In the genomic region with DNA sequence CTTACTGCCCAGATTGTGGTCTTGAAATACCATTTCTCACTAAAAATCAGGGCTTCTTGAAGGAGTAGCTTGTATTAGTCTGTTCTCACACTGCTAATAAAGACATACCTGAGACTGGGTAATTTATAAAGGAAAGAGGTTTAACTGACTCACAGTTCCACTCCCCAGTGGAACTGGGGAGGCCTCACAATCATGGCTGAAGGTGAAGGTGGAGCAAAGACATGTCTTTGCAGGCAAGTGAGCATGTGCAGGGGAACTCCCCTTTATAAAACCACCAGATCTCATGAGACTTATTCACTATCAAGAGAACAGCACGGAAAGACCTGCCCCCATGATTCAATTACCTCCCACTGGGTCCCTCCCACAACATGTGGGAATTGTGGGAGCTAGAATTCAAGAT, we compare ENCODE assay signal across 7 cellular contexts. TPM values are rescaled to one million over a fixed set of nuclear protein-coding genes. Genes with fewer than 3 reads are reported as not detected.
DNase-seq lines count a peak whose midpoint lies in the region; ATAC-seq, FAIRE-seq and TF ChIP-seq lines count a peak whose summit lies in the region.
"Not testable (repeated sequence)": the region's sequence is repeated elsewhere in the genome, so short reads cannot be mapped to it uniquely, and the experiment has no call there.

No MANE protein-coding gene starts in this region.

- peaks cover 59% of the 10 kb centered on the region for H3K4me1 Mint-ChIP-seq in activated T-cell treated with anti-CD3 and anti-CD28 coated beads, Interleukin-2, amount 50 U/mL, for 24 hours (ENCODE audit: low read depth)
- H3K4me1 Mint-ChIP-seq in activated naive CD4-positive, alpha-beta T cell treated with anti-CD3 and anti-CD28 coated beads for 36 hours (ENCODE audit: low read depth): peaks cover 54% of the 10 kb centered on the region
- not testable (repeated sequence) for H3K4me1 Mint-ChIP-seq in progenitor cell of endocrine pancreas (ENCODE audit: low read depth)

- peak; percentile 79 for ATAC-seq in esophagus mucosa
- peak; percentile 36 for ATAC-seq in stimulated activated naive CD8-positive, alpha-beta T cell treated with anti-CD3 and anti-CD28 coated beads, Interleukin-15, Interleukin-2, amounts not matched to agents 100 U/mL and 50 U/mL, for 24 hours

- not testable (repeated sequence) for H3K27me3 ChIP-seq in bronchial epithelial cell (ENCODE audit: control insufficient read depth, insufficient read depth, low read length)

- peaks cover 25% of the 10 kb centered on the region for H3K9me3 Mint-ChIP-seq in activated T-cell treated with anti-CD3 and anti-CD28 coated beads, Interleukin-2, amount 50 U/mL, for 24 hours
- H3K9me3 Mint-ChIP-seq in activated naive CD4-positive, alpha-beta T cell treated with anti-CD3 and anti-CD28 coated beads for 36 hours: peaks cover 21% of the 10 kb centered on the region
- peaks cover 39% of the 10 kb centered on the region for H3K9me3 Mint-ChIP-seq in progenitor cell of endocrine pancreas (ENCODE audit: low read depth)

- H3K36me3 ChIP-seq in bronchial epithelial cell (ENCODE audit: control insufficient read depth, insufficient read depth, low read length): not testable (repeated sequence)

- not testable (repeated sequence) for FAIRE-seq in bronchial epithelial cell (lab: Jason Lieb, UNC)

- peak; percentile 22 for DNase-seq in activated CD4-positive, alpha-beta T cell treated with anti-CD3 and anti-CD28 coated beads for 48 hours
- not testable (repeated sequence) for DNase-seq in activated T-cell treated with anti-CD3 and anti-CD28 coated beads, Interleukin-2, amount 50 U/mL, for 24 hours; progenitor cell of endocrine pancreas (ENCODE audit: low spot score, unreplicated experiment); stimulated activated naive CD8-positive, alpha-beta T cell treated with anti-CD3 and anti-CD28 coated beads, Interleukin-15, Interleukin-2, amounts not matched to agents 100 U/mL and 50 U/mL, for 24 hours
- DNase-seq in activated naive CD4-positive, alpha-beta T cell treated with anti-CD3 and anti-CD28 coated beads for 36 hours: peak; percentile 45
- peak; percentile 75 for DNase-seq in bronchial epithelial cell (ENCODE audit: low read depth)

- CTCF ChIA-PET in activated naive CD4-positive, alpha-beta T cell treated with anti-CD3 and anti-CD28 coated beads for 36 hours (lab: Charles Lee): interaction anchor here (0.5 to 1.3 kb wide), 3 partner anchors 15 to 91 kb away, joined by 3 to 5 read pairs (median 4); no protein-coding TSS in a partner anchor

- TF ChIP-seq CTCF in bronchial epithelial cell (IDR thresholded peaks at IDR 0.05; ENCODE audit: insufficient read depth, low read length, severe bottlenecking); progenitor cell of endocrine pancreas (IDR thresholded peaks at IDR 0.05; ENCODE audit: unreplicated experiment): not testable (repeated sequence)

- not testable (repeated sequence) for H3K4me3 Mint-ChIP-seq in activated T-cell treated with anti-CD3 and anti-CD28 coated beads, Interleukin-2, amount 50 U/mL, for 24 hours; activated naive CD4-positive, alpha-beta T cell treated with anti-CD3 and anti-CD28 coated beads for 36 hours; progenitor cell of endocrine pancreas (ENCODE audit: low read depth)

- intact Hi-C loops in activated naive CD4-positive, alpha-beta T cell treated with anti-CD3 and anti-CD28 coated beads for 36 hours (cut with micrococcal nuclease): loop anchor here (2.0 kb wide), 1 partner anchor 14 kb away; no protein-coding TSS in a partner anchor

- peaks cover 41% of the 10 kb centered on the region for H3K36me3 Mint-ChIP-seq in activated T-cell treated with anti-CD3 and anti-CD28 coated beads, Interleukin-2, amount 50 U/mL, for 24 hours (ENCODE audit: low read depth)
- peaks cover 36% of the 10 kb centered on the region for H3K36me3 Mint-ChIP-seq in activated naive CD4-positive, alpha-beta T cell treated with anti-CD3 and anti-CD28 coated beads for 36 hours (ENCODE audit: low read depth)
- H3K36me3 Mint-ChIP-seq in progenitor cell of endocrine pancreas (ENCODE audit: insufficient read depth): peaks cover 54% of the 10 kb centered on the region

- H3K4me3 ChIP-seq in bronchial epithelial cell (ENCODE audit: low read depth, low read length): not testable (repeated sequence)

- H3K27me3 Mint-ChIP-seq in activated T-cell treated with anti-CD3 and anti-CD28 coated beads, Interleukin-2, amount 50 U/mL, for 24 hours; activated naive CD4-positive, alpha-beta T cell treated with anti-CD3 and anti-CD28 coated beads for 36 hours (ENCODE audit: low read depth); progenitor cell of endocrine pancreas: not testable (repeated sequence)

- H3K27ac Mint-ChIP-seq in activated T-cell treated with anti-CD3 and anti-CD28 coated beads, Interleukin-2, amount 50 U/mL, for 24 hours: peak overlapping the region; percentile 23
- H3K27ac Mint-ChIP-seq in activated naive CD4-positive, alpha-beta T cell treated with anti-CD3 and anti-CD28 coated beads for 36 hours: peak overlapping the region; percentile 72
- peak overlapping the region; percentile 22 for H3K27ac Mint-ChIP-seq in progenitor cell of endocrine pancreas

RNA-seq across cellular contexts. Expression of a gene that starts 58.0 kb away (rescaled TPM):
- total RNA-seq in activated naive CD4-positive, alpha-beta T cell treated with anti-CD3 and anti-CD28 coated beads for 36 hours: 10 to 100 TPM; 53.7 to 54.6 TPM
- 103 and 119 TPM in 2 replicates for total RNA-seq in bronchial epithelial cell
- total RNA-seq in esophagus mucosa: 41.1 TPM
- total RNA-seq in progenitor cell of endocrine pancreas: 95.2 and 103 TPM in 2 replicates

Comparison
In these comparisons a context has a peak if more than half of its experiments do, and no peak if none do; other contexts are left out.
1. H3K27ac Mint-ChIP-seq: peak in every context shown above with its lines; median percentile 72 in activated naive CD4-positive, alpha-beta T cell treated with anti-CD3 and anti-CD28 coated beads for 36 hours; 23 in activated T-cell treated with anti-CD3 and anti-CD28 coated beads, Interleukin-2, amount 50 U/mL, for 24 hours; 22 in progenitor cell of endocrine pancreas.